Comparison of ENCODE assay signal across 28 cellular contexts in the genomic region with DNA sequence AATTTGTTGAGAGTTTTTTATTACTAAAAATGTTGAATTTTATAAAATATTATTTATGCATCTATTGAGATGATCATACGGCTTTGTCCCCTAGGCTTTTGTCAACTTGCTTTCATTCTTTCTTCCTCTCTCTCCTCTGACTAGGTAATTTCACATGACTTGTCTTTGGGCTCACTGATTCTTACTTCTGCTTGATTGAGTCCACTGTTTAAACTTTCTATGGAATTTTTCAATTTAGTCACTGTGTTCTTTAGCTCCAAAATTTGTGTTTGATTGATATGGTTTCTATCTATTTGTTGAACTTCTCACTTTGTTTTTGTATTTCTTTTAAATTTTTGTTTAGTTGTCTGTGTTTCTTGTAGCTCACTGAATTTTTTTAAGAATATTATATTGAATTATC.
"Had no signal": no experiment of that assay in that cellular context is flagged by ENCODE, and none has a peak within 500 bp of the region (broad histone marks: within the 10 kb centered on the region; RNA-seq: fewer than 3 reads in every experiment).

No MANE protein-coding gene starts in this region.

- FAIRE-seq: colon, endometrium, endothelial cell of umbilical vein, frontal cortex had no signal

- H3K36me3 ChIP-seq: colonic mucosa, esophagus muscularis mucosa, esophagus squamous epithelium, gastrocnemius medialis, gastroesophageal sphincter, heart left ventricle, heart right ventricle had no signal

- H3K4me1 ChIP-seq: colonic mucosa, esophagus muscularis mucosa, gastrocnemius medialis, gastroesophageal sphincter, heart left ventricle, heart right ventricle had no signal

- ATAC-seq: effector memory CD8-positive, alpha-beta T cell; esophagus mucosa; foreskin keratinocyte; gastrocnemius medialis; gastroesophageal sphincter; heart left ventricle; heart right ventricle had no signal

- H3K4me3 ChIP-seq: colonic mucosa, coronary artery, dorsolateral prefrontal cortex, esophagus muscularis mucosa, esophagus squamous epithelium, gastrocnemius medialis, gastroesophageal sphincter, heart left ventricle, heart right ventricle had no signal

- H3K27me3 ChIP-seq: colonic mucosa, esophagus muscularis mucosa, esophagus squamous epithelium, foreskin keratinocyte, gastrocnemius medialis, gastroesophageal sphincter, heart left ventricle, heart right ventricle had no signal

- H3K9me3 ChIP-seq: colonic mucosa, gastrocnemius medialis had no signal

- H3K27ac ChIP-seq: colonic mucosa, coronary artery, dorsolateral prefrontal cortex, epithelial cell of prostate, esophagus muscularis mucosa, esophagus squamous epithelium, foreskin keratinocyte, gastrocnemius medialis, gastroesophageal sphincter, heart left ventricle, heart right ventricle had no signal

- DNase-seq: colonic mucosa; cortex of kidney; dermis blood vessel endothelial cell; dorsolateral prefrontal cortex; effector CD4-positive, alpha-beta T cell; effector CD8-positive, alpha-beta T cell; effector memory CD4-positive, alpha-beta T cell; effector memory CD8-positive, alpha-beta T cell; endodermal cell; erythroblast; esophagus squamous epithelium; foreskin fibroblast; foreskin keratinocyte; foreskin melanocyte; gastrocnemius medialis; glutamatergic neuron; head of caudate nucleus; heart left ventricle; heart right ventricle had no signal
